Comparison of ENCODE assay signal across 8 cellular contexts in genomic region chr2:209208211-209208610, GRCh38.
DNase-seq lines count a peak whose midpoint lies in the region; ATAC-seq, FAIRE-seq and TF ChIP-seq lines count a peak whose summit lies in the region.

No MANE protein-coding gene starts in this region.

- H3K27ac Mint-ChIP-seq in activated T-helper 2 cell treated with anti-CD3 and anti-CD28 coated beads, Interferon-gamma antibody, Interleukin-2, Interleukin-4, amounts not matched to agents 10 μg/mL and 5 μg/mL and 100 μg/mL, durations not matched to agents 14 hours and 24 hours and 36 hours, result no peak overlapping the region

- no peak for FAIRE-seq in H54 (lab: Jason Lieb, UNC)

- H3K36me3 Mint-ChIP-seq in activated T-helper 2 cell treated with anti-CD3 and anti-CD28 coated beads, Interferon-gamma antibody, Interleukin-2, Interleukin-4, amounts not matched to agents 10 μg/mL and 5 μg/mL and 100 μg/mL, durations not matched to agents 14 hours and 24 hours and 36 hours (ENCODE audit: low read depth), result no peaks in the 10 kb centered on the region

- peak overlapping the region; percentile 16; the same call in 1 of the 2 replicates for H3K4me3 ChIP-seq in LNCaP clone FGC (ENCODE audit: low read depth, low read length)

- no peaks in the 10 kb centered on the region for H3K9me3 Mint-ChIP-seq in activated T-helper 2 cell treated with anti-CD3 and anti-CD28 coated beads, Interferon-gamma antibody, Interleukin-2, Interleukin-4, amounts not matched to agents 10 μg/mL and 5 μg/mL and 100 μg/mL, durations not matched to agents 14 hours and 24 hours and 36 hours

- peaks cover 3% of the 10 kb centered on the region for H3K4me1 Mint-ChIP-seq in activated T-helper 2 cell treated with anti-CD3 and anti-CD28 coated beads, Interferon-gamma antibody, Interleukin-2, Interleukin-4, amounts not matched to agents 10 μg/mL and 5 μg/mL and 100 μg/mL, durations not matched to agents 14 hours and 24 hours and 36 hours (ENCODE audit: low read depth)

- no peaks in the 10 kb centered on the region for H3K27me3 Mint-ChIP-seq in activated T-helper 2 cell treated with anti-CD3 and anti-CD28 coated beads, Interferon-gamma antibody, Interleukin-2, Interleukin-4, amounts not matched to agents 10 μg/mL and 5 μg/mL and 100 μg/mL, durations not matched to agents 14 hours and 24 hours and 36 hours (ENCODE audit: low read depth)

- TF ChIP-seq CTCF in LNCaP clone FGC (IDR thresholded peaks at IDR 0.05; ENCODE audit: control insufficient read depth, extremely low read depth, insufficient read depth), result peak; percentile 62

- H3K4me3 Mint-ChIP-seq in activated T-helper 2 cell treated with anti-CD3 and anti-CD28 coated beads, Interferon-gamma antibody, Interleukin-2, Interleukin-4, amounts not matched to agents 10 μg/mL and 5 μg/mL and 100 μg/mL, durations not matched to agents 14 hours and 24 hours and 36 hours (ENCODE audit: low read depth), result peak overlapping the region; percentile 68

- TF ChIP-seq POLR2A in H54 (IDR thresholded peaks at IDR 0.05; ENCODE audit: low read depth, low read length), result no peak

- DNase-seq in DMS 273 (lab: John Stamatoyannopoulos, UW; ENCODE audit: unreplicated experiment) (peak; percentile 17), DMS 273 treated with DMSO at 0.1 percent for 48 hours (lab: John Stamatoyannopoulos, UW) (no peak), LNCaP clone FGC (ENCODE audit: low read depth) (peak; percentile 13), kidney glomerular epithelial cell (lab: John Stamatoyannopoulos, UW) (peak; percentile 29), H54 (ENCODE audit: insufficient read length, low spot score) (no peak), NCI-H1105 treated with DMSO at 0.1 percent for 48 hours (lab: John Stamatoyannopoulos, UW) (no peak)
- DNase-seq in activated T-helper 2 cell treated with anti-CD3 and anti-CD28 coated beads, Interferon-gamma antibody, Interleukin-2, Interleukin-4, amounts not matched to agents 10 μg/mL and 5 μg/mL and 100 μg/mL, durations not matched to agents 14 hours and 24 hours and 36 hours (ENCODE audit: low spot score), result no peak

- peak; percentile 61 for ATAC-seq in GM21526 (IDR thresholded peaks at IDR 0.05; ENCODE audit: low FRiP score, unreplicated experiment)

- intact Hi-C loops in activated T-helper 2 cell treated with anti-CD3 and anti-CD28 coated beads, Interferon-gamma antibody, Interleukin-2, Interleukin-4, amounts not matched to agents 10 μg/mL and 5 μg/mL and 100 μg/mL, durations not matched to agents 14 hours and 24 hours and 36 hours (cut with micrococcal nuclease), result loop anchor here (2.0 to 10.0 kb wide), 3 partner anchors 741 to 1033 kb away; partner anchors contain the start of gene PTH2R

Comparison
In these comparisons a context has a peak if more than half of its experiments do, and no peak if none do; other contexts are left out.
1. DNase-seq: peak in DMS 273 (single experiment), LNCaP clone FGC (single experiment) and kidney glomerular epithelial cell (single experiment); none in DMS 273 treated with DMSO at 0.1 percent for 48 hours (single experiment), activated T-helper 2 cell treated with anti-CD3 and anti-CD28 coated beads, Interferon-gamma antibody, Interleukin-2, Interleukin-4, amounts not matched to agents 10 μg/mL and 5 μg/mL and 100 μg/mL, durations not matched to agents 14 hours and 24 hours and 36 hours (single experiment), H54 (single experiment) and NCI-H1105 treated with DMSO at 0.1 percent for 48 hours (single experiment).